ENCODE assay signal across 8 cellular contexts in genomic region chr19:8321760-8322637, GRCh38. TPM values are rescaled to one million over a fixed set of nuclear protein-coding genes. Genes with fewer than 3 reads are reported as not detected.
DNase-seq lines count a peak whose midpoint lies in the region; ATAC-seq, FAIRE-seq and TF ChIP-seq lines count a peak whose summit lies in the region.

No MANE protein-coding gene starts in this region.

- H3K4me1 ChIP-seq in PC-3 (ENCODE audit: insufficient read depth, low read length): peaks cover 19% of the 10 kb centered on the region

- H3K9me2 ChIP-seq in PC-3 (replicated peaks; ENCODE audit: low read length): no peaks in the 10 kb centered on the region

- no peak for FAIRE-seq in HTR-8/SVneo (lab: Jason Lieb, UNC)

- H3K27ac ChIP-seq in PC-3 (ENCODE audit: low read length): peak overlapping the region; percentile 31

- peak overlapping the region; percentile 96 to 99 for H3K27ac Mint-ChIP-seq in natural killer cell treated with Interleukin-12 subunit alpha and Interleukin-12 subunit beta and Interleukin-15 and Interleukin-18, amount 100 ng/mL, for 72 hours

- H3K36me3 Mint-ChIP-seq in natural killer cell treated with Interleukin-12 subunit alpha and Interleukin-12 subunit beta and Interleukin-15 and Interleukin-18, amount 100 ng/mL, for 72 hours: peaks cover 5% of the 10 kb centered on the region

- H3K4me3 ChIP-seq in GM06990 (replicated peaks; ENCODE audit: low read depth, low read length) (peak overlapping the region; percentile 94), PC-3 (ENCODE audit: low read length) (peak overlapping the region; percentile 99)

- H3K27me3 ChIP-seq in GM06990 (replicated peaks; ENCODE audit: control insufficient read depth, insufficient read depth, low read length) (no peaks in the 10 kb centered on the region; the same call in 1 of the 2 replicates), PC-3 (ENCODE audit: low read length) (no peaks in the 10 kb centered on the region)

- peak overlapping the region; percentile 99 for H3K9ac ChIP-seq in PC-3 (ENCODE audit: low read length)

- CTCF ChIA-PET in PC-3 (lab: Charles Lee): interaction anchor here (0.6 kb wide), 1 partner anchor 26 kb away, joined by 4 read pairs; no protein-coding TSS in a partner anchor

- DNase-seq in GM06990 (ENCODE audit: extremely low read depth, insufficient read length): no peak
- DNase-seq in PC-3: no peak
- DNase-seq in epidermal melanocyte (ENCODE audit: insufficient read length, low spot score): peak; percentile 11
- DNase-seq in natural killer cell treated with Interleukin-12 subunit alpha and Interleukin-12 subunit beta and Interleukin-15 and Interleukin-18, amount 100 ng/mL, for 72 hours (ENCODE audit: low spot score): peak; percentile 22
- DNase-seq in RPMI8226: no peak
- no peak for DNase-seq in sciatic nerve (ENCODE audit: low spot score)
- no peak for DNase-seq in HTR-8/SVneo (ENCODE audit: insufficient read length, low spot score)

- H4K20me1 ChIP-seq in PC-3 (ENCODE audit: low read length): peaks cover 22% of the 10 kb centered on the region

- no peak overlapping the region; the same call in 1 of the 2 replicates for H2AFZ ChIP-seq in PC-3 (ENCODE audit: low read length)

- peaks cover 19 to 25% of the 10 kb centered on the region in 2 donors for H3K4me1 Mint-ChIP-seq in natural killer cell treated with Interleukin-12 subunit alpha and Interleukin-12 subunit beta and Interleukin-15 and Interleukin-18, amount 100 ng/mL, for 72 hours (ENCODE audit: low read depth in 2 of 2)

- H3K4me2 ChIP-seq in PC-3 (ENCODE audit: low read length): peak overlapping the region; percentile 96

- no peaks in the 10 kb centered on the region for H3F3A ChIP-seq in PC-3 (ENCODE audit: low read length, unreplicated experiment)

- H3K79me2 ChIP-seq in PC-3 (ENCODE audit: low read length): peaks cover 43% of the 10 kb centered on the region

- ATAC-seq in PC-3: no peak; the same call in 1 of the 2 replicates
- ATAC-seq in natural killer cell treated with Interleukin-12 subunit alpha and Interleukin-12 subunit beta and Interleukin-15 and Interleukin-18, amount 100 ng/mL, for 72 hours: no peak
- ATAC-seq in sciatic nerve: no peak
- no peak for ATAC-seq in GM18870 (IDR thresholded peaks at IDR 0.05; ENCODE audit: unreplicated experiment)

- BruUV-seq in PC-3 (replicated peaks; lab: Mats Ljungman, UMichigan): TSS peak; percentile 87

- no peaks in the 10 kb centered on the region for H3K27me3 Mint-ChIP-seq in natural killer cell treated with Interleukin-12 subunit alpha and Interleukin-12 subunit beta and Interleukin-15 and Interleukin-18, amount 100 ng/mL, for 72 hours

- H3K9me3 ChIP-seq in PC-3 (ENCODE audit: low read length): no peaks in the 10 kb centered on the region

- POLR2A ChIA-PET in PC-3 (lab: Charles Lee; ENCODE audit: unreplicated experiment): interaction anchor here (0.6 kb wide), 1 partner anchor 19 kb away, joined by 14 read pairs; no protein-coding TSS in a partner anchor

- intact Hi-C loops in PC-3 (cut with micrococcal nuclease): no loop called here
- intact Hi-C loops in sciatic nerve (cut with DNase I): no loop called here

- no peaks in the 10 kb centered on the region for H3K9me3 Mint-ChIP-seq in natural killer cell treated with Interleukin-12 subunit alpha and Interleukin-12 subunit beta and Interleukin-15 and Interleukin-18, amount 100 ng/mL, for 72 hours

- peak overlapping the region; percentile 100 for H3K4me3 Mint-ChIP-seq in natural killer cell treated with Interleukin-12 subunit alpha and Interleukin-12 subunit beta and Interleukin-15 and Interleukin-18, amount 100 ng/mL, for 72 hours

- peaks cover 12% of the 10 kb centered on the region for H3K36me3 ChIP-seq in GM06990 (ENCODE audit: control insufficient read depth, insufficient read depth, low read length)
- H3K36me3 ChIP-seq in PC-3 (ENCODE audit: low read depth, low read length): peaks cover 21% of the 10 kb centered on the region

- TF ChIP-seq CTCF in GM06990 (IDR thresholded peaks at IDR 0.05; ENCODE audit: insufficient read depth, low read length, poor library complexity, severe bottlenecking): no peak
- no peak for TF ChIP-seq CTCF in PC-3 (conservative IDR thresholded peaks at IDR 0.05; ENCODE audit: low read depth, low read length)

RNA-seq across cellular contexts. Expression of gene RPS28, which starts 0.7 kb away (rescaled TPM):
- 2,594 and 2,746 TPM in 2 replicates for total RNA-seq in PC-3 (2014; rRNA removed)
- 1,000 to 10,000 TPM; 1,268 to 1,635 TPM for total RNA-seq in natural killer cell treated with Interleukin-12 subunit alpha and Interleukin-12 subunit beta and Interleukin-15 and Interleukin-18, amount 100 ng/mL, for 72 hours
- total RNA-seq in sciatic nerve: 893 TPM

RNA-seq across cellular contexts. Expression of gene NDUFA7, which starts 0.8 kb away (rescaled TPM):
- total RNA-seq in PC-3 (2014; rRNA removed) (98.5 and 144 TPM in 2 replicates), sciatic nerve (24.7 TPM)
- total RNA-seq in natural killer cell treated with Interleukin-12 subunit alpha and Interleukin-12 subunit beta and Interleukin-15 and Interleukin-18, amount 100 ng/mL, for 72 hours: 10 to 100 TPM; 31.2 to 42.2 TPM

RNA-seq across cellular contexts. Expression of gene CD320, which starts 13.8 kb away (rescaled TPM):
- total RNA-seq in PC-3 (2014; rRNA removed) (217 and 221 TPM in 2 replicates), sciatic nerve (23.8 TPM)
- 100 to 1,000 TPM in 1 of 2 donors, 10 to 100 TPM in 1; 45.2 to 110 TPM for total RNA-seq in natural killer cell treated with Interleukin-12 subunit alpha and Interleukin-12 subunit beta and Interleukin-15 and Interleukin-18, amount 100 ng/mL, for 72 hours

RNA-seq across cellular contexts. Expression of gene KANK3, which starts 21.1 kb away (rescaled TPM):
- total RNA-seq in PC-3 (2014; rRNA removed) (0.81 and 0.87 TPM in 2 replicates), sciatic nerve (28.2 TPM)
- 1 to 10 TPM; 1.5 to 4.4 TPM for total RNA-seq in natural killer cell treated with Interleukin-12 subunit alpha and Interleukin-12 subunit beta and Interleukin-15 and Interleukin-18, amount 100 ng/mL, for 72 hours

RNA-seq across cellular contexts. Expression of gene ANGPTL4, which starts 42.0 kb away (rescaled TPM):
- 6.7 and 10.7 TPM in 2 replicates for total RNA-seq in PC-3 (2014; rRNA removed)
- 1 to 10 TPM in 1 of 2 donors, not detected in 1; 1.8 TPM for total RNA-seq in natural killer cell treated with Interleukin-12 subunit alpha and Interleukin-12 subunit beta and Interleukin-15 and Interleukin-18, amount 100 ng/mL, for 72 hours
- total RNA-seq in sciatic nerve: 9.2 TPM

Comparison
In these comparisons a context has a peak if more than half of its experiments do, and no peak if none do; other contexts are left out.
1. DNase-seq: peak in epidermal melanocyte (single experiment) and natural killer cell treated with Interleukin-12 subunit alpha and Interleukin-12 subunit beta and Interleukin-15 and Interleukin-18, amount 100 ng/mL, for 72 hours (single experiment); none in GM06990 (single experiment), PC-3 (single experiment), RPMI8226 (single experiment), sciatic nerve (single experiment) and HTR-8/SVneo (single experiment).